ENCODE assay signal across 9 cellular contexts in the genomic region with DNA sequence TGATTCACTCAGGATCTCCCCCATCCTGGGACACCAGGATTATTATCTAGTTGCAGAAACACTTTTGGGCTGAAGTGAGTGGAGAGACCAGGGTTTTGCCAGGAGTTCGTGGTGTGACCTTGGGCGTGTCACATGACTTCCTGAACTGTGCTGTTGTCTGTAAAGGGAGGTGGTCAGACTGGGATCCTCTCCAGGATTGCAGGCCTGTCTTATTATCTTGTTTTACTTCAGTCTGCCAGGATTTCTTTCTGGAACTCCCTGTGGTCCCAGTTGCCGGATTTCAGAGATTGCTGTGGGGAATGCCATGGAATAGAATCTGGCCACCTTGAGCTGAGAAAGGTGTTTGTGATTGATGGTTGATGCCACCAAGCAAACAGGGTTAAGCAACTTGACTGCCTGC. TPM values are rescaled to one million over a fixed set of nuclear protein-coding genes. Genes with fewer than 3 reads are reported as not detected.
A peak's percentile ranks its signal among the peaks of the same experiment; 100 is the strongest.
DNase-seq lines count a peak whose midpoint lies in the region; ATAC-seq and TF ChIP-seq lines count a peak whose summit lies in the region.
"Had no signal": no experiment of that assay in that cellular context is flagged by ENCODE, and none has a peak within 500 bp of the region (broad histone marks: within the 10 kb centered on the region; RNA-seq: fewer than 3 reads in every experiment).

No MANE protein-coding gene starts in this region.

- no peaks in the 10 kb centered on the region for H3K27me3 Mint-ChIP-seq in activated naive CD4-positive, alpha-beta T cell treated with anti-CD3 and anti-CD28 coated beads, Interleukin-2, amount 10 ng/mL, durations not matched to agents 7 days and 5 days

- no peaks in the 10 kb centered on the region for H3K4me1 ChIP-seq in colonic mucosa
- peaks cover 10% of the 10 kb centered on the region for H3K4me1 ChIP-seq in mucosa of descending colon (ENCODE audit: low read depth)

- no peak overlapping the region for H3K9ac ChIP-seq in colonic mucosa (ENCODE audit: low read depth in 2 of 2, low read length in 2 of 2)

- no peaks in the 10 kb centered on the region for H3K9me3 Mint-ChIP-seq in activated naive CD4-positive, alpha-beta T cell treated with anti-CD3 and anti-CD28 coated beads, Interleukin-2, amount 10 ng/mL, durations not matched to agents 7 days and 5 days

- H3K27ac Mint-ChIP-seq in activated naive CD4-positive, alpha-beta T cell treated with anti-CD3 and anti-CD28 coated beads, Interleukin-2, amount 10 ng/mL, durations not matched to agents 7 days and 5 days: peak overlapping the region; percentile 76

- no peak for DNase-seq in activated naive CD4-positive, alpha-beta T cell treated with anti-CD3 and anti-CD28 coated beads, Interleukin-2, amount 10 ng/mL, durations not matched to agents 7 days and 5 days
- DNase-seq in activated naive CD4-positive, alpha-beta T cell (lab: John Stamatoyannopoulos, UW): no peak
- DNase-seq in colonic mucosa (peak; percentile 60), mucosa of descending colon (peak in 1 of 3 donors; percentile 50), ureter (ENCODE audit: low spot score) (peak; percentile 62), SIG-M5 treated with dmso at 0.1 percent for 504 hours (lab: John Stamatoyannopoulos, UW; ENCODE audit: unreplicated experiment) (no peak), coronary artery (ENCODE audit: low spot score) (no peak)

- H3K4me1 Mint-ChIP-seq in activated naive CD4-positive, alpha-beta T cell treated with anti-CD3 and anti-CD28 coated beads, Interleukin-2, amount 10 ng/mL, durations not matched to agents 7 days and 5 days: peaks cover 25% of the 10 kb centered on the region

- ATAC-seq in mucosa of descending colon (peak; percentile 52), HG02970 (IDR thresholded peaks at IDR 0.05; ENCODE audit: low FRiP score, unreplicated experiment) (no peak)

- intact Hi-C loops in colonic mucosa (cut with DNase I): no loop called here
- intact Hi-C loops in mucosa of descending colon (cut with DNase I, micrococcal nuclease): no loop called here

- peaks cover 52% of the 10 kb centered on the region for H3K36me3 Mint-ChIP-seq in activated naive CD4-positive, alpha-beta T cell treated with anti-CD3 and anti-CD28 coated beads, Interleukin-2, amount 10 ng/mL, durations not matched to agents 7 days and 5 days

- H3K27ac ChIP-seq in colonic mucosa (no peak overlapping the region), coronary artery (peak overlapping the region in 1 of 2 donors; percentile 64)

- H3K4me3 Mint-ChIP-seq in activated naive CD4-positive, alpha-beta T cell treated with anti-CD3 and anti-CD28 coated beads, Interleukin-2, amount 10 ng/mL, durations not matched to agents 7 days and 5 days: no peak overlapping the region

- peaks cover 8% of the 10 kb centered on the region for H3K36me3 ChIP-seq in colonic mucosa
- no peaks in the 10 kb centered on the region for H3K36me3 ChIP-seq in mucosa of descending colon (ENCODE audit: low read depth)

- TF ChIP-seq CTCF in colonic mucosa (IDR thresholded peaks at IDR 0.05) (no peak), mucosa of descending colon (IDR thresholded peaks at IDR 0.05) (no peak), coronary artery (IDR thresholded peaks at IDR 0.05) (no peak)

- H3K9me3 ChIP-seq in colonic mucosa (no peaks in the 10 kb centered on the region), mucosa of descending colon (no peaks in the 10 kb centered on the region)
- H3K9me3 ChIP-seq: BLaER1 treated with 17β-estradiol and CSF1 and Interleukin-3, amounts not matched to agents 10 nM and 100 nM had no signal

- CTCF ChIA-PET in activated naive CD4-positive, alpha-beta T cell treated with anti-CD3 and anti-CD28 coated beads, Interleukin-2, amount 10 ng/mL, durations not matched to agents 7 days and 5 days (lab: Charles Lee): no interaction called here

- no peaks in the 10 kb centered on the region for H3K27me3 ChIP-seq in colonic mucosa
- H3K27me3 ChIP-seq: BLaER1 treated with 17β-estradiol and CSF1 and Interleukin-3, amounts not matched to agents 10 nM and 100 nM had no signal

- H3K4me3 ChIP-seq in colonic mucosa: no peak overlapping the region
- no peak overlapping the region for H3K4me3 ChIP-seq in mucosa of descending colon
- no peak overlapping the region for H3K4me3 ChIP-seq in coronary artery
- H3K4me3 ChIP-seq: BLaER1 treated with 17β-estradiol and CSF1 and Interleukin-3, amounts not matched to agents 10 nM and 100 nM had no signal

RNA-seq across cellular contexts. Expression of a gene that starts 35.8 kb away (rescaled TPM):
- total RNA-seq in colonic mucosa: 10 to 100 TPM; 33.0 to 34.4 TPM
- total RNA-seq in mucosa of descending colon: 10 to 100 TPM; 37.3 to 43.9 (median 43.1) TPM
- 43.6 TPM for total RNA-seq in ureter

RNA-seq across cellular contexts. Expression of a gene that starts 54.7 kb away (rescaled TPM):
- total RNA-seq in colonic mucosa (1 to 10 TPM; 3.6 to 6.1 TPM), mucosa of descending colon (10 to 100 TPM in 1 of 3 donors, 1 to 10 TPM in 2; 3.5 to 15.0 (median 8.5) TPM), ureter (21.1 TPM)

Comparison
In these comparisons a context has a peak if more than half of its experiments do, and no peak if none do; other contexts are left out.
1. DNase-seq: peak in colonic mucosa (single experiment) and ureter (single experiment); none in activated naive CD4-positive, alpha-beta T cell treated with anti-CD3 and anti-CD28 coated beads, Interleukin-2, amount 10 ng/mL, durations not matched to agents 7 days and 5 days (single experiment), activated naive CD4-positive, alpha-beta T cell (0 of 4), SIG-M5 treated with dmso at 0.1 percent for 504 hours (single experiment) and coronary artery (single experiment).